ENCODE assay signal across 29 cellular contexts in the genomic region with DNA sequence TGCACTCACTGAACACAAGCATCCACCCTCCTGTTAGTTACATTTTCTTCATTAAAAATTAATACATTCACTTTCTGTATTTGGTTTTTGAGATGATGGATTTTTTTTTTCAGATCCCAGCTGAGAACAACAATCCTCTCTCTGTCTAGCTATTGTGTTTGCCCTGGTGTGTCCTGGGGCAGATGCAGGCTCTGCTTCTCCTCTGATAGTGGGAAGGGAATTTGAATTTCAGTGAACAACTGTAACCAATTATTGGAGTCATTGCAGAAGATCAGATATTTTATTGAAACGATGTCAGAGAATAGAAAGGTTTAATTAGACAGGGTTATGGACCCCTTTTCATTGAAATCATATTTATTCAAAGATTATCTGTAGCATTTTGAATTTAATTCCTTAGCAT.
"Had no signal": no experiment of that assay in that cellular context is flagged by ENCODE, and none has a peak within 500 bp of the region (broad histone marks: within the 10 kb centered on the region; RNA-seq: fewer than 3 reads in every experiment).

No MANE protein-coding gene starts in this region.

- H3K27me3 ChIP-seq: neural progenitor cell, pancreas, suprapubic skin, upper lobe of right lung had no signal

- H2AFZ ChIP-seq: neural progenitor cell had no signal

- H3K9ac ChIP-seq: neural progenitor cell had no signal

- DNase-seq: hypothalamus; immature natural killer cell; kidney; left ventricle myocardium inferior; mesendoderm; naive B cell; natural killer cell; nephron progenitor cell; occipital lobe; pancreas; posterior cingulate gyrus; right cardiac atrium; spleen; stimulated activated CD4-positive, alpha-beta T cell treated with anti-CD3 and anti-CD28 coated beads, Interleukin-4, amount 100 ng/mL, for 24 hours; stimulated activated naive CD4-positive, alpha-beta T cell; tibial artery; trophoblast cell; upper lobe of right lung had no signal

- H3K4me1 ChIP-seq: left ventricle myocardium inferior, neural progenitor cell, pancreas, prostate gland, spleen, suprapubic skin, upper lobe of right lung had no signal

- H3K4me3 ChIP-seq: left ventricle myocardium inferior, lung, neural progenitor cell, pancreas, prostate gland, skin epidermis, spleen, suprapubic skin, thoracic aorta, tibial artery, upper lobe of right lung had no signal

- H3K9me3 ChIP-seq: neutrophil, pancreas, prostate gland, suprapubic skin, thoracic aorta, tibial artery, upper lobe of right lung had no signal

- H3K4me2 ChIP-seq: neural progenitor cell had no signal

- H3K36me3 ChIP-seq: left ventricle myocardium inferior, neural progenitor cell, neutrophil, pancreas, prostate gland, spleen, suprapubic skin, thoracic aorta, tibial artery, upper lobe of right lung had no signal

- H3K27ac ChIP-seq: left ventricle myocardium inferior, neural progenitor cell, neutrophil, pancreas, prostate gland, spleen, suprapubic skin, thoracic aorta, tibial artery, upper lobe of right lung had no signal

- ATAC-seq: natural killer cell; pancreas; right cardiac atrium; sciatic nerve; stimulated activated effector memory CD8-positive, alpha-beta T cell treated with anti-CD3 and anti-CD28 coated beads, Interleukin-12 subunit alpha, Interleukin-12 subunit beta, amount 100 ng/mL, for 72 hours; upper lobe of right lung had no signal

- FAIRE-seq: islet of Langerhans, kidney, pancreas, urothelium cell line had no signal
